Comparison of ENCODE assay signal across 26 cellular contexts in genomic region chr3:123275691-123276090, GRCh38.
"Had no signal": no experiment of that assay in that cellular context is flagged by ENCODE, and none has a peak within 500 bp of the region (broad histone marks: within the 10 kb centered on the region; RNA-seq: fewer than 3 reads in every experiment).

No MANE protein-coding gene starts in this region.

- H3K27me3 Mint-ChIP-seq: activated naive CD8-positive, alpha-beta T cell treated with anti-CD3 and anti-CD28 coated beads, Interleukin-2, amount 10 ng/mL, durations not matched to agents 7 days and 5 days; naive thymus-derived CD8-positive, alpha-beta T cell had no signal

- H3K9me3 Mint-ChIP-seq: activated naive CD4-positive, alpha-beta T cell treated with anti-CD3 and anti-CD28 coated beads for 36 hours; activated naive CD8-positive, alpha-beta T cell treated with anti-CD3 and anti-CD28 coated beads, Interleukin-2, amount 10 ng/mL, durations not matched to agents 7 days and 5 days; mesothelial cell of epicardium; naive thymus-derived CD8-positive, alpha-beta T cell; neural crest cell had no signal

- H3K27ac ChIP-seq: epithelial cell of prostate, gastroesophageal sphincter, hepatocyte, parathyroid adenoma, psoas muscle, sigmoid colon, testis, transverse colon, VCaP had no signal

- H3K4me3 ChIP-seq: gastroesophageal sphincter, hepatocyte, psoas muscle, sigmoid colon, testis, transverse colon had no signal

- H3K27ac Mint-ChIP-seq: activated naive CD4-positive, alpha-beta T cell treated with anti-CD3 and anti-CD28 coated beads for 36 hours; activated naive CD8-positive, alpha-beta T cell treated with anti-CD3 and anti-CD28 coated beads, Interleukin-2, amount 10 ng/mL, durations not matched to agents 7 days and 5 days; mesothelial cell of epicardium; naive thymus-derived CD8-positive, alpha-beta T cell had no signal

- H3K27me3 ChIP-seq: gastroesophageal sphincter, hepatocyte, sigmoid colon, testis, transverse colon had no signal

- H3K4me1 Mint-ChIP-seq: mesothelial cell of epicardium had no signal

- H3K4me3 Mint-ChIP-seq: activated naive CD4-positive, alpha-beta T cell treated with anti-CD3 and anti-CD28 coated beads for 36 hours; activated naive CD8-positive, alpha-beta T cell treated with anti-CD3 and anti-CD28 coated beads, Interleukin-2, amount 10 ng/mL, durations not matched to agents 7 days and 5 days; mesothelial cell of epicardium; naive thymus-derived CD8-positive, alpha-beta T cell; neural crest cell had no signal

- H3K9ac ChIP-seq: parathyroid adenoma had no signal

- H3K9me3 ChIP-seq: gastroesophageal sphincter, psoas muscle, sigmoid colon, testis, transverse colon had no signal

- DNase-seq: activated CD4-positive, alpha-beta T cell treated with anti-CD3 and anti-CD28 coated beads for 48 hours; activated CD4-positive, alpha-beta T cell treated with anti-CD3 and anti-CD28 coated beads, Interleukin-2, amount 50 U/mL, for 48 hours; activated effector memory CD4-positive, alpha-beta T cell treated with anti-CD3 and anti-CD28 coated beads, Interleukin-2, amount 50 U/mL, for 16 hours; activated naive CD4-positive, alpha-beta T cell treated with anti-CD3 and anti-CD28 coated beads for 36 hours; activated naive CD8-positive, alpha-beta T cell treated with anti-CD3 and anti-CD28 coated beads, Interleukin-2, amount 10 ng/mL, durations not matched to agents 7 days and 5 days; amniotic stem cell; central memory CD4-positive, alpha-beta T cell; dermis blood vessel endothelial cell; effector CD4-positive, alpha-beta T cell; islet precursor cell; naive thymus-derived CD8-positive, alpha-beta T cell; psoas muscle; sigmoid colon; small intestine; stimulated activated CD4-positive, alpha-beta T cell treated with anti-CD3 and anti-CD28 coated beads, Interleukin-4, amount 100 ng/mL, for 24 hours; stimulated activated naive CD4-positive, alpha-beta T cell; T-helper 1 cell; testis; transverse colon had no signal

- ATAC-seq: gastroesophageal sphincter; naive thymus-derived CD8-positive, alpha-beta T cell; psoas muscle had no signal

- H3K4me1 ChIP-seq: parathyroid adenoma, sigmoid colon, transverse colon had no signal
